Comparison of ENCODE assay signal across 23 cellular contexts in the genomic region with DNA sequence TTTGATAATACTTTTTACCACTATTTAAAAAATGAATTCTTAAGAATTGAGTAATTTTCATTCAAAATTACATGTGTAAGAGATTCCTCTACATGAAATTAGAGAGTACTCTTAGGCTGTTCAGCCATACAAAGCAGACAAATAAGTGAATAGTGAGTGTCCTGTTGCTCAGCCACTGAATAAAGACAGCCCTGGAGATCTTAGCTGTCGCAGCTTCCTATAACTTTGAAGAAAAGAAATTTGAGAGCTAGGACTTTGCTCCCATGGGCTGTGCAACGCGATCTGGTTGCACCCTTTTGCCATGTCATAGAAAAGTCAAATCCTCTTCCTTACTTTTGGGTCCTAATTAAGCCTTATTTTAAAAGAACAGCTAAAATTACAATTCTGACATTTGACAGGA. TPM values are rescaled to one million over a fixed set of nuclear protein-coding genes. Genes with fewer than 3 reads are reported as not detected.
"Had no signal": no experiment of that assay in that cellular context is flagged by ENCODE, and none has a peak within 500 bp of the region (broad histone marks: within the 10 kb centered on the region; RNA-seq: fewer than 3 reads in every experiment).

No MANE protein-coding gene starts in this region.

- FAIRE-seq: astrocyte, endometrium had no signal

- ATAC-seq: activated CD4-positive, alpha-beta T cell treated with anti-CD3 and anti-CD28 coated beads for 36 hours; foreskin keratinocyte; sciatic nerve; stimulated activated naive B cell treated with anti-CD40 and anti-IgM and Interleukin-4, amounts not matched to agents 10 μg/mL and 1 μg/mL and 100 μg/mL, for 72 hours had no signal

- DNase-seq: activated B cell treated with CpG ODN at 0.5 μM for 24 hours; activated CD4-positive, alpha-beta T cell treated with anti-CD3 and anti-CD28 coated beads for 36 hours; activated CD4-positive, alpha-beta T cell treated with anti-CD3 and anti-CD28 coated beads, Interleukin-2, amount 50 U/mL, for 4 hours; activated CD8-positive, alpha-beta memory T cell treated with anti-CD3 and anti-CD28 coated beads, Interleukin-2, amount 50 U/mL, for 48 hours; activated naive CD4-positive, alpha-beta T cell treated with Interleukin-2 at 50 U/mL for 16 hours; activated naive CD8-positive, alpha-beta T cell treated with anti-CD3 and anti-CD28 coated beads for 36 hours; activated T-cell treated with anti-CD3 and anti-CD28 coated beads, Interleukin-2, amount 50 U/mL, for 48 hours; erythroblast; foreskin keratinocyte; immature natural killer cell; midbrain; occipital lobe; posterior cingulate gyrus; stimulated activated CD4-positive, alpha-beta T cell treated with anti-CD3 and anti-CD28 coated beads, Interleukin-2, amount 100 ng/mL, for 48 hours; stimulated activated CD8-positive, alpha-beta memory T cell treated with anti-CD3 and anti-CD28 coated beads, Interleukin-4, amount 100 ng/mL, for 48 hours; stimulated activated naive B cell treated with anti-CD40 and anti-IgM and Interleukin-4, amounts not matched to agents 10 μg/mL and 1 μg/mL and 100 μg/mL, for 72 hours; T1000; trophoblast cell; uterus had no signal

- H3K36me3 ChIP-seq: uterus had no signal

- H3K4me1 ChIP-seq: foreskin keratinocyte, uterus had no signal

- H3K27ac ChIP-seq: foreskin keratinocyte, uterus had no signal

- H3K9me3 ChIP-seq: uterus had no signal

- H3K4me3 ChIP-seq: uterus had no signal

- H3K27me3 ChIP-seq: foreskin keratinocyte, uterus had no signal

RNA-seq across cellular contexts. Expression of a gene that starts 40.9 kb away (rescaled TPM):
- total RNA-seq: activated B cell treated with CpG ODN at 0.5 μM for 24 hours; activated CD8-positive, alpha-beta memory T cell treated with anti-CD3 and anti-CD28 coated beads for 36 hours; activated naive CD8-positive, alpha-beta T cell treated with anti-CD3 and anti-CD28 coated beads for 36 hours had no signal
- polyA plus RNA-seq: immature natural killer cell had no signal
